1 cellular context compared by ENCODE assay signal in the genomic region with DNA sequence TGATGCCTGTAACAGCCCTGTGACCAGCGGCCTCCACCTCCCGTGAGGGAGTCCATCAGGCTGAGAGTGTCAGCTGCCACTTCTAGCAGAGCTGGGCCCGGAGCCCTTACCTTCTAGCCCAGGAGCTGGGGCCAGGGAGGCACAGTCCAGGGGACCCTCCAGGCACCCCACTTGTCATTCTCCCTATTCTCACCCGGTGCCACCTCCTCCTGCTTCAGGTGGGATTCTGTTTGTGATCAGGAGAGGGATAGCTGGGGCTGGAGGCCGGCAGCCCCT.
TF ChIP-seq lines count a peak whose summit lies in the region.

No MANE protein-coding gene starts in this region.

TF ChIP-seq in HCT116, 20 proteins besides CTCF, POLR2A, EP300 and RAD21 (continued from another document):
- TF ChIP-seq, protein P1, sequence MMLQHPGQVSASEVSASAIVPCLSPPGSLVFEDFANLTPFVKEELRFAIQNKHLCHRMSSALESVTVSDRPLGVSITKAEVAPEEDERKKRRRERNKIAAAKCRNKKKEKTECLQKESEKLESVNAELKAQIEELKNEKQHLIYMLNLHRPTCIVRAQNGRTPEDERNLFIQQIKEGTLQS (IDR thresholded peaks at IDR 0.05) = no peak
